17 cellular contexts compared by ENCODE assay signal in the genomic region with DNA sequence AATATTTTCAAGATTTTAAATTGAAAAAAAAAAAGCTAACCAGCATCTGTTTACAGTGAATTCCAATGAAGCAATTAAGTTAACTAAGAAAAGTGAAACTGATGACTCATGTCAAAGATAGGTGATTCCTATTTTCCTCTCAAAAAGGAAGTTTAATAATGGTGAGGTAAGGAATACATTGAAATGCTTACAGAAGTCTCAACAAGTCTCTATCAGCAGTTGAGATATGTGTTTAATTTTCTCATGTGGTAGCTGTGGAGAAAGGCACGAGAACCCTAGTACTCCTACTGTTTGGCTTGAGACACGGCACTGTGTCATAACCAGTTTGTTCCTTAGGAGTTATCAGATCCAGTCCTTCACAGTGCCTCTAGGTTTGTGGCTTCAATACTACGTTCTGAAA.
DNase-seq lines count a peak whose midpoint lies in the region; ATAC-seq and TF ChIP-seq lines count a peak whose summit lies in the region.
"Had no signal": no experiment of that assay in that cellular context is flagged by ENCODE, and none has a peak within 500 bp of the region (broad histone marks: within the 10 kb centered on the region; RNA-seq: fewer than 3 reads in every experiment).

No MANE protein-coding gene starts in this region.

- H3K27ac ChIP-seq in IMR-90 (ENCODE audit: insufficient read depth, low read length) (no peak overlapping the region), brain microvascular endothelial cell (no peak overlapping the region), foreskin keratinocyte (peak overlapping the region; percentile 48)
- H3K27ac ChIP-seq: stomach had no signal

- H2BK5ac ChIP-seq in IMR-90 (ENCODE audit: low read depth, low read length, poor library complexity, severe bottlenecking), result no peak overlapping the region

- no peaks in the 10 kb centered on the region for H3K79me1 ChIP-seq in IMR-90 (ENCODE audit: low read depth in 1 of 2, low read length in 2 of 2)

- no peak overlapping the region for H3K23ac ChIP-seq in IMR-90 (ENCODE audit: low read depth, low read length)

- no peaks in the 10 kb centered on the region for H3K36me3 Mint-ChIP-seq in Calu3 (ENCODE audit: insufficient read depth, unreplicated experiment)
- H3K36me3 Mint-ChIP-seq: natural killer cell had no signal

- no peak for TF ChIP-seq POLR2A in IMR-90 (IDR thresholded peaks at IDR 0.05; ENCODE audit: low read depth, low read length)

- H4K20me1 ChIP-seq in IMR-90 (ENCODE audit: insufficient read depth, low read length), result no peaks in the 10 kb centered on the region

- H2AK9ac ChIP-seq in IMR-90 (replicated peaks; ENCODE audit: low read depth, low read length, poor library complexity), result no peak overlapping the region

- no peak overlapping the region; the same call in 1 of the 2 replicates for H2BK20ac ChIP-seq in IMR-90 (ENCODE audit: low read depth, low read length)

- no peak overlapping the region for H3K4me3 Mint-ChIP-seq in Calu3 (ENCODE audit: low read depth, unreplicated experiment)
- H3K4me3 Mint-ChIP-seq: activated CD8-positive, alpha-beta T cell treated with anti-CD3 and anti-CD28 coated beads, Interleukin-2, amount 10 ng/mL, durations not matched to agents 7 days and 5 days; natural killer cell had no signal

- no peak for TF ChIP-seq CTCF in Calu3 (IDR thresholded peaks at IDR 0.05; ENCODE audit: unreplicated experiment)
- TF ChIP-seq CTCF in IMR-90 (conservative IDR thresholded peaks at IDR 0.05; ENCODE audit: low read depth, low read length), result no peak
- no peak for TF ChIP-seq CTCF in brain microvascular endothelial cell (IDR thresholded peaks at IDR 0.05; ENCODE audit: low read depth, low read length, missing control alignments)
- peak; percentile 6 for TF ChIP-seq CTCF in foreskin keratinocyte (conservative IDR thresholded peaks at IDR 0.05)

- 0 out of 2 replicates have a peak, but pooled peaks cover 3% of the 10 kb centered on the region for H3K9me1 ChIP-seq in IMR-90 (ENCODE audit: insufficient read depth, low read length)

- peak overlapping the region; percentile 10 for H3K27ac Mint-ChIP-seq in Calu3 (ENCODE audit: unreplicated experiment)
- H3K27ac Mint-ChIP-seq: activated CD8-positive, alpha-beta T cell treated with anti-CD3 and anti-CD28 coated beads, Interleukin-2, amount 10 ng/mL, durations not matched to agents 7 days and 5 days; natural killer cell; progenitor cell of endocrine pancreas had no signal

- CTCF ChIA-PET in Calu3 (lab: Charles Lee), result interaction anchor here (0.7 kb wide), 1 partner anchor 66 kb away, joined by 3 read pairs; no protein-coding TSS in a partner anchor
- CTCF ChIA-PET in IMR-90 (lab: Yijun Ruan, JAX), result no interaction called here

- TF ChIP-seq RAD21 in IMR-90 (IDR thresholded peaks at IDR 0.05; ENCODE audit: low read length), result no peak

- peak overlapping the region; percentile 2; the same call in 1 of the 2 replicates for H2AK5ac ChIP-seq in IMR-90 (ENCODE audit: low read depth, low read length)

- no peak overlapping the region for H4K5ac ChIP-seq in IMR-90 (ENCODE audit: low read depth, low read length)

- no TSS peak for BruUV-seq in Calu3 (replicated peaks; lab: Mats Ljungman, UMichigan)
- no TSS peak for BruUV-seq in IMR-90 (replicated peaks; lab: Mats Ljungman, UMichigan)

- DNase-seq in Calu3, result no peak
- peak; percentile 21 for DNase-seq in IMR-90
- peak; percentile 14 for DNase-seq in brain microvascular endothelial cell
- peak; percentile 80 for DNase-seq in foreskin keratinocyte
- DNase-seq in NCI-H1092 (lab: John Stamatoyannopoulos, UW), result no peak
- DNase-seq in effector CD8-positive, alpha-beta T cell (lab: John Stamatoyannopoulos, UW), result no peak
- no peak for DNase-seq in CD1c-positive myeloid dendritic cell (ENCODE audit: extremely low spot score)
- DNase-seq: activated CD8-positive, alpha-beta T cell treated with anti-CD3 and anti-CD28 coated beads, Interleukin-2, amount 10 ng/mL, durations not matched to agents 7 days and 5 days; cortex of kidney; natural killer cell; NCI-H2029; NCI-H526; stomach had no signal

- no peak overlapping the region for H2BK15ac ChIP-seq in IMR-90 (ENCODE audit: low read depth, low read length)

- H3K4me3 ChIP-seq in IMR-90 (ENCODE audit: insufficient read depth, low read depth, low read length) (no peak overlapping the region), brain microvascular endothelial cell (ENCODE audit: low read depth, low read length) (no peak overlapping the region)
- H3K4me3 ChIP-seq: lung, stomach had no signal

- H2AFZ ChIP-seq in IMR-90 (replicated peaks; ENCODE audit: low read length, poor library complexity), result no peak overlapping the region

- in situ Hi-C loops in IMR-90 (cut with MboI; ENCODE audit: low sequenced_read_pairs), result no loop called here
- in situ Hi-C loops in brain microvascular endothelial cell (cut with HindIII; ENCODE audit: low pct_ligation_motif_present, low sequenced_read_pairs), result no loop called here

- no CpG with 5 or more reads among the region's 3 CpGs for WGBS in IMR-90 (ENCODE audit: extremely low coverage in 2 of 2, insufficient read length in 1 of 2), 2 experiments

- H4K91ac ChIP-seq in IMR-90 (ENCODE audit: insufficient read depth, low read depth, low read length), result no peak overlapping the region

- intact Hi-C loops in Calu3 (cut with micrococcal nuclease; ENCODE audit: unreplicated experiment), result no loop called here
- intact Hi-C loops in IMR-90 (cut with micrococcal nuclease), result no loop called here

- peak overlapping the region; percentile 1; the same call in 1 of the 2 replicates for H2BK120ac ChIP-seq in IMR-90 (ENCODE audit: low read depth, low read length)

- ATAC-seq in IMR-90 (ENCODE audit: low read depth) (peak; percentile 46), foreskin keratinocyte (peak; percentile 67), HG03460 (IDR thresholded peaks at IDR 0.05; ENCODE audit: unreplicated experiment) (no peak)
- ATAC-seq: activated CD8-positive, alpha-beta T cell treated with anti-CD3 and anti-CD28 coated beads, Interleukin-2, amount 10 ng/mL, durations not matched to agents 7 days and 5 days; natural killer cell; Panc1 had no signal

- peak overlapping the region; percentile 14; the same call in 1 of the 2 replicates for H3K4me2 ChIP-seq in IMR-90 (ENCODE audit: low read depth, low read length)

- H3K9me3 ChIP-seq in IMR-90 (ENCODE audit: control insufficient read depth, insufficient read depth, low read length), result no peaks in the 10 kb centered on the region

- H3K27me3 Mint-ChIP-seq in Calu3 (ENCODE audit: unreplicated experiment), result no peaks in the 10 kb centered on the region
- H3K27me3 Mint-ChIP-seq: progenitor cell of endocrine pancreas had no signal

- no peak overlapping the region for H3K9ac ChIP-seq in IMR-90 (ENCODE audit: low read depth, low read length)

- POLR2A ChIA-PET in IMR-90 (lab: Charles Lee; ENCODE audit: unreplicated experiment), result interaction anchor here (0.6 kb wide), 1 partner anchor 247 kb away, joined by 3 read pairs; no protein-coding TSS in a partner anchor

- H3K36me3 ChIP-seq in IMR-90 (ENCODE audit: control insufficient read depth, insufficient read depth, low read length) (no peaks in the 10 kb centered on the region), brain microvascular endothelial cell (replicated peaks) (no peaks in the 10 kb centered on the region)
- H3K36me3 ChIP-seq: stomach had no signal

- peaks cover 17% of the 10 kb centered on the region for H3K4me1 Mint-ChIP-seq in Calu3 (ENCODE audit: low read depth, unreplicated experiment)
- H3K4me1 Mint-ChIP-seq: natural killer cell had no signal

- no peak overlapping the region; the same call in 1 of the 2 replicates for H3K4ac ChIP-seq in IMR-90 (ENCODE audit: low read depth, low read length)

- H3K14ac ChIP-seq in IMR-90 (replicated peaks; ENCODE audit: low read depth, low read length), result peak overlapping the region; percentile 4; the same call in 1 of the 2 replicates

- H3K4me1 ChIP-seq in IMR-90 (ENCODE audit: control insufficient read depth, insufficient read depth, low read length) (peaks cover 7% of the 10 kb centered on the region; the same call in 1 of the 2 replicates), foreskin keratinocyte (peaks cover 8% of the 10 kb centered on the region)
- H3K4me1 ChIP-seq: stomach had no signal

- H3K18ac ChIP-seq in IMR-90 (ENCODE audit: low read depth, low read length), result peak overlapping the region; percentile 2; the same call in 1 of the 2 replicates

- no peak overlapping the region for H3K56ac ChIP-seq in IMR-90 (ENCODE audit: extremely low read depth, insufficient read depth, low read length)

- H3K27me3 ChIP-seq in IMR-90 (ENCODE audit: control insufficient read depth, insufficient read depth, low read length) (no peaks in the 10 kb centered on the region), brain microvascular endothelial cell (replicated peaks) (no peaks in the 10 kb centered on the region), foreskin keratinocyte (no peaks in the 10 kb centered on the region)
- H3K27me3 ChIP-seq: stomach had no signal

- no peak overlapping the region for H4K8ac ChIP-seq in IMR-90 (ENCODE audit: low read depth in 2 of 2, low read length in 2 of 2)

- H3K9me3 Mint-ChIP-seq in Calu3 (ENCODE audit: low read depth, unreplicated experiment), result peaks cover 2% of the 10 kb centered on the region

- dilution Hi-C loops in IMR-90 (cut with HindIII; ENCODE audit: low sequenced_read_pairs, unreplicated experiment), result no loop called here

TF ChIP-seq in IMR-90, 13 proteins besides CTCF, POLR2A, EP300 and RAD21 (continues in another document):
- no peak for TF ChIP-seq RCOR1 (IDR thresholded peaks at IDR 0.05; ENCODE audit: insufficient replicate concordance, low read length)
- TF ChIP-seq, protein P1, sequence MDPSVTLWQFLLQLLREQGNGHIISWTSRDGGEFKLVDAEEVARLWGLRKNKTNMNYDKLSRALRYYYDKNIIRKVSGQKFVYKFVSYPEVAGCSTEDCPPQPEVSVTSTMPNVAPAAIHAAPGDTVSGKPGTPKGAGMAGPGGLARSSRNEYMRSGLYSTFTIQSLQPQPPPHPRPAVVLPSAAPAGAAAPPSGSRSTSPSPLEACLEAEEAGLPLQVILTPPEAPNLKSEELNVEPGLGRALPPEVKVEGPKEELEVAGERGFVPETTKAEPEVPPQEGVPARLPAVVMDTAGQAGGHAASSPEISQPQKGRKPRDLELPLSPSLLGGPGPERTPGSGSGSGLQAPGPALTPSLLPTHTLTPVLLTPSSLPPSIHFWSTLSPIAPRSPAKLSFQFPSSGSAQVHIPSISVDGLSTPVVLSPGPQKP (IDR thresholded peaks at IDR 0.05; ENCODE audit: borderline replicate concordance, low read depth, low read length), result no peak
- TF ChIP-seq MAFK (IDR thresholded peaks at IDR 0.05; ENCODE audit: low read depth, low read length), result peak; percentile 27; the same call in 1 of the 2 replicates
- TF ChIP-seq RFX5 (IDR thresholded peaks at IDR 0.05; ENCODE audit: low read depth, low read length), result no peak
- TF ChIP-seq FOS (IDR thresholded peaks at IDR 0.05; ENCODE audit: low read depth, low read length), result peak; percentile 54; the same call in 1 of the 2 replicates

Comparison
In these comparisons a context has a peak if more than half of its experiments do, and no peak if none do; other contexts are left out.
1. DNase-seq: peak in IMR-90 (single experiment), brain microvascular endothelial cell (single experiment) and foreskin keratinocyte (2 of 2); none in Calu3 (single experiment), NCI-H1092 (single experiment), effector CD8-positive, alpha-beta T cell (single experiment) and CD1c-positive myeloid dendritic cell (single experiment).